Comparison of ENCODE assay signal across 8 cellular contexts in genomic region chr2:72924353-72925240, GRCh38. TPM values are rescaled to one million over a fixed set of nuclear protein-coding genes. Genes with fewer than 3 reads are reported as not detected.
DNase-seq lines count a peak whose midpoint lies in the region; ATAC-seq and TF ChIP-seq lines count a peak whose summit lies in the region.

No MANE protein-coding gene starts in this region.

- no peak overlapping the region for H2BK120ac ChIP-seq in mesendoderm (ENCODE audit: low read depth, low read length)

- no peaks in the 10 kb centered on the region for H3K79me2 ChIP-seq in mesendoderm (ENCODE audit: control insufficient read depth, insufficient read depth, low read length)

- TF ChIP-seq CTCF in Calu3 (IDR thresholded peaks at IDR 0.05; ENCODE audit: unreplicated experiment) (no peak), WTC11 (IDR thresholded peaks at IDR 0.05) (no peak)

- no peak overlapping the region for H3K4ac ChIP-seq in mesendoderm (ENCODE audit: low read depth, low read length)

- no peaks in the 10 kb centered on the region for H3K4me1 ChIP-seq in mesendoderm (ENCODE audit: control insufficient read depth, low read depth, low read length)

- peak; percentile 47 for ATAC-seq in GM19468 (IDR thresholded peaks at IDR 0.05; ENCODE audit: extremely low read depth, unreplicated experiment)
- ATAC-seq in WTC11 = peak; percentile 14
- ATAC-seq in HG03457 (IDR thresholded peaks at IDR 0.05; ENCODE audit: unreplicated experiment) = no peak
- no peak for ATAC-seq in GM21390 (IDR thresholded peaks at IDR 0.05; ENCODE audit: unreplicated experiment)

- peak overlapping the region; percentile 37 for H3K56ac ChIP-seq in mesendoderm (ENCODE audit: low read length)

- peak overlapping the region; percentile 22 for H3K9ac ChIP-seq in mesendoderm (ENCODE audit: low read length)

- H3K4me1 Mint-ChIP-seq in Calu3 (ENCODE audit: low read depth, unreplicated experiment) = no peaks in the 10 kb centered on the region
- peaks cover 28% of the 10 kb centered on the region for H3K4me1 Mint-ChIP-seq in WTC11

- no peak overlapping the region for H3K27ac ChIP-seq in mesendoderm (ENCODE audit: low read depth, low read length)

- H3K36me3 Mint-ChIP-seq in Calu3 (ENCODE audit: insufficient read depth, unreplicated experiment) = no peaks in the 10 kb centered on the region
- peaks cover 6% of the 10 kb centered on the region for H3K36me3 Mint-ChIP-seq in WTC11

- H3K23ac ChIP-seq in mesendoderm (ENCODE audit: low read length) = no peak overlapping the region

- H3K4me2 ChIP-seq in mesendoderm (ENCODE audit: low read length) = peak overlapping the region; percentile 13

- intact Hi-C loops in Calu3 (cut with micrococcal nuclease; ENCODE audit: unreplicated experiment) = no loop called here

- H3K18ac ChIP-seq in mesendoderm (ENCODE audit: low read length) = no peak overlapping the region

- H4K5ac ChIP-seq in mesendoderm (ENCODE audit: low read length) = no peak overlapping the region

- H2BK15ac ChIP-seq in mesendoderm (replicated peaks; ENCODE audit: low read depth) = no peak overlapping the region

- WGBS in mesendoderm (ENCODE audit: extremely low coverage, insufficient coverage, low lambda C conversion rate) = no CpG with 5 or more reads among the region's 61 CpGs

- H3K79me1 ChIP-seq in mesendoderm (ENCODE audit: low read length) = no peaks in the 10 kb centered on the region

- no peak overlapping the region for H4K8ac ChIP-seq in mesendoderm (ENCODE audit: low read depth, low read length)

- H3K27ac Mint-ChIP-seq in Calu3 (ENCODE audit: unreplicated experiment) (no peak overlapping the region), WTC11 (no peak overlapping the region)

- DNase-seq in Calu3 (no peak), WTC11 (ENCODE audit: low spot score) (peak; percentile 58), mesendoderm (peak; percentile 49), NCI-H128 (lab: John Stamatoyannopoulos, UW; ENCODE audit: unreplicated experiment) (no peak), AG20443 (ENCODE audit: low spot score) (no peak)

- H3K27me3 Mint-ChIP-seq in Calu3 (ENCODE audit: unreplicated experiment) (peaks cover 39% of the 10 kb centered on the region), WTC11 (ENCODE audit: low read depth) (no peaks in the 10 kb centered on the region)

- H3K4me3 ChIP-seq in mesendoderm (ENCODE audit: low read length) = no peak overlapping the region

- CTCF ChIA-PET in Calu3 (lab: Charles Lee) (interaction anchor here (0.5 to 1.3 kb wide), 2 partner anchors 10 to 239 kb away, joined by 3 to 8 read pairs; no protein-coding TSS in a partner anchor), WTC11 (lab: Charles Lee) (interaction anchor here (0.6 to 8.3 kb wide), 16 partner anchors 7 to 288 kb away, joined by 3 to 113 read pairs (median 7); partner anchors contain the start of genes EMX1 and SPR)

- H3K27me3 ChIP-seq in mesendoderm (ENCODE audit: insufficient read depth, low read length, poor library complexity) = peaks cover 79% of the 10 kb centered on the region

- H2AK5ac ChIP-seq in mesendoderm (ENCODE audit: low read length) = no peak overlapping the region

- no peaks in the 10 kb centered on the region for H3K9me3 Mint-ChIP-seq in Calu3 (ENCODE audit: low read depth, unreplicated experiment)
- H3K9me3 Mint-ChIP-seq in WTC11 = no peaks in the 10 kb centered on the region

- no peaks in the 10 kb centered on the region for H3K36me3 ChIP-seq in mesendoderm (ENCODE audit: control insufficient read depth, insufficient read depth, low read length)

- H3K4me3 Mint-ChIP-seq in Calu3 (ENCODE audit: low read depth, unreplicated experiment) = peak overlapping the region; percentile 45
- H3K4me3 Mint-ChIP-seq in WTC11 = peak overlapping the region; percentile 72

- BruUV-seq in Calu3 (replicated peaks; lab: Mats Ljungman, UMichigan) = no TSS peak

- no peak overlapping the region for H2BK5ac ChIP-seq in mesendoderm (ENCODE audit: low read length)

- POLR2A ChIA-PET in WTC11 (lab: Charles Lee) = interaction anchor here (1.4 to 1.8 kb wide), 2 partner anchors 31 to 49 kb away, joined by 3 to 5 read pairs; no protein-coding TSS in a partner anchor

TF ChIP-seq in WTC11, 78 proteins besides CTCF, POLR2A, EP300 and RAD21 (continues in another document):
- TF ChIP-seq NR3C1 (CRISPR knock-in tag; conservative IDR thresholded peaks at IDR 0.05; ENCODE audit: low read depth) (no peak), NFYB (CRISPR knock-in tag; conservative IDR thresholded peaks at IDR 0.05; ENCODE audit: low read depth) (no peak), ZNF138 (CRISPR knock-in tag; conservative IDR thresholded peaks at IDR 0.05) (no peak), SMAD4 (CRISPR knock-in tag; IDR thresholded peaks at IDR 0.05) (no peak), E2F4 (CRISPR knock-in tag; IDR thresholded peaks at IDR 0.05; ENCODE audit: borderline replicate concordance, low read depth) (peak; percentile 45; the same call in 1 of the 2 replicates), RELA (CRISPR knock-in tag; IDR thresholded peaks at IDR 0.05; ENCODE audit: borderline replicate concordance) (peak; percentile 53; the same call in 1 of the 2 replicates), NR2C2 (CRISPR knock-in tag; IDR thresholded peaks at IDR 0.05) (no peak), JUN (CRISPR knock-in tag; IDR thresholded peaks at IDR 0.05) (0 out of 2 replicates have a peak, but pooled peaks have one; percentile 5), TP53 (CRISPR knock-in tag; IDR thresholded peaks at IDR 0.05) (peak; percentile 50; the same call in 1 of the 2 replicates), TEAD1 (CRISPR knock-in tag; IDR thresholded peaks at IDR 0.05) (no peak), ZNF263 (CRISPR knock-in tag; IDR thresholded peaks at IDR 0.05; ENCODE audit: low read depth) (no peak), MYBL2 (CRISPR knock-in tag; IDR thresholded peaks at IDR 0.05) (peak; percentile 90; the same call in 1 of the 2 replicates), ZMAT4 (CRISPR knock-in tag; IDR thresholded peaks at IDR 0.05) (no peak), ZNF219 (CRISPR knock-in tag; IDR thresholded peaks at IDR 0.05; ENCODE audit: borderline replicate concordance) (no peak)
- TF ChIP-seq, protein P1, sequence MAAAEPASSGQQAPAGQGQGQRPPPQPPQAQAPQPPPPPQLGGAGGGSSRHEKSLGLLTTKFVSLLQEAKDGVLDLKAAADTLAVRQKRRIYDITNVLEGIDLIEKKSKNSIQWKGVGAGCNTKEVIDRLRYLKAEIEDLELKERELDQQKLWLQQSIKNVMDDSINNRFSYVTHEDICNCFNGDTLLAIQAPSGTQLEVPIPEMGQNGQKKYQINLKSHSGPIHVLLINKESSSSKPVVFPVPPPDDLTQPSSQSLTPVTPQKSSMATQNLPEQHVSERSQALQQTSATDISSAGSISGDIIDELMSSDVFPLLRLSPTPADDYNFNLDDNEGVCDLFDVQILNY (CRISPR knock-in tag; IDR thresholded peaks at IDR 0.05) = no peak; the same call in 1 of the 2 replicates
- TF ChIP-seq, protein P2, sequence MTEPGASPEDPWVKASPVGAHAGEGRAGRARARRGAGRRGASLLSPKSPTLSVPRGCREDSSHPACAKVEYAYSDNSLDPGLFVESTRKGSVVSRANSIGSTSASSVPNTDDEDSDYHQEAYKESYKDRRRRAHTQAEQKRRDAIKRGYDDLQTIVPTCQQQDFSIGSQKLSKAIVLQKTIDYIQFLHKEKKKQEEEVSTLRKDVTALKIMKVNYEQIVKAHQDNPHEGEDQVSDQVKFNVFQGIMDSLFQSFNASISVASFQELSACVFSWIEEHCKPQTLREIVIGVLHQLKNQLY (CRISPR knock-in tag; IDR thresholded peaks at IDR 0.05) = no peak

RNA-seq across cellular contexts. Expression of gene EMX1, which starts 7.3 kb away (rescaled TPM):
- not detected in 2 replicates for total RNA-seq in Calu3 (2022)
- 3.6 to 4.4 TPM (median 3.8 TPM) in 3 replicates for total RNA-seq in WTC11 (2021)
- 0.15 TPM for polyA plus RNA-seq in mesendoderm (2013, experiment 1 of 2)
- 0.35 TPM for polyA plus RNA-seq in mesendoderm (2013, experiment 2 of 2)

RNA-seq across cellular contexts. Expression of gene SPR, which starts 37.4 kb away (rescaled TPM):
- total RNA-seq in Calu3 (2022) (71.1 and 84.4 TPM in 2 replicates), WTC11 (2021) (9.4 to 13.2 TPM (median 13.0 TPM) in 3 replicates)
- polyA plus RNA-seq in mesendoderm (2013, experiment 1 of 2) = 2.6 TPM
- polyA plus RNA-seq in mesendoderm (2013, experiment 2 of 2) = 2.6 TPM

Comparison
In these comparisons a context has a peak if more than half of its experiments do, and no peak if none do; other contexts are left out.
1. DNase-seq: peak in WTC11 (single experiment) and mesendoderm (single experiment); none in Calu3 (single experiment), NCI-H128 (single experiment) and AG20443 (single experiment).
2. ATAC-seq: peak in GM19468 (single experiment) and WTC11 (single experiment); none in HG03457 (single experiment) and GM21390 (single experiment).